Comparison of ENCODE assay signal across 8 cellular contexts in the genomic region with DNA sequence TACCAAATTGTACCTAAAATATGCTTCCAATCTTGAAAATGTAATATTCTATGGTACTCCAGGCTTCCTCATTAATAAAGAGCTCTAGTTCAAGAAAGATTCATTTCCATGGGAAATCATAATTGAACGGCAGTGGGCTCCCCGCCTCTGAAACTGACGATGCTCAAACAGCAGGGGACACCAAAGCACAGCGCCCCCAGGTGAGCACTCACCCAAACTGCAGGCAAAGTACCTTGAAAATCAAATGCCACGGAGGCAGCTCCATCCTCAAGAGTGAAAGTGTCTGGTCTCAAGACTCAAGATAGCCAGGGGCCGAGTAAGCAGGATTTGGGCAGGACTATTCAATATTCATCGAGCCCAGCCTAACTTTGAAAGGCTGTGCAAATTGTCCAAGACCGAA.
DNase-seq lines count a peak whose midpoint lies in the region; ATAC-seq and TF ChIP-seq lines count a peak whose summit lies in the region.

No MANE protein-coding gene starts in this region.

- TF ChIP-seq CTCF in cardiac muscle cell (IDR thresholded peaks at IDR 0.05; ENCODE audit: low read depth, low read length) (peak; percentile 35), fibroblast of the aortic adventitia (IDR thresholded peaks at IDR 0.05; ENCODE audit: insufficient read depth, low read length) (peak; percentile 34), suprapubic skin (IDR thresholded peaks at IDR 0.05) (no peak), transverse colon (IDR thresholded peaks at IDR 0.05) (peak in 2 of 5 experiments; percentile 20 to 23)

- WGBS in suprapubic skin, result 65% methylated on average over 8 of the region's 8 CpGs
- 49% methylated on average over 8 of the region's 8 CpGs; no CpG with 5 or more reads in 1 of the 2 donors for WGBS in transverse colon (ENCODE audit: low coverage in 1 of 2), 2 donors

- H3K27ac ChIP-seq in cardiac muscle cell (no peak overlapping the region), suprapubic skin (no peak overlapping the region), transverse colon (no peak overlapping the region)

- no peak overlapping the region for H3K4me3 Mint-ChIP-seq in activated CD4-positive, alpha-beta memory T cell treated with anti-CD3 and anti-CD28 coated beads for 36 hours

- H3K36me3 ChIP-seq in cardiac muscle cell, result no peaks in the 10 kb centered on the region
- no peaks in the 10 kb centered on the region for H3K36me3 ChIP-seq in suprapubic skin
- no peaks in the 10 kb centered on the region for H3K36me3 ChIP-seq in transverse colon

- TF ChIP-seq POLR2A in suprapubic skin (IDR thresholded peaks at IDR 0.05), result no peak
- TF ChIP-seq POLR2A in transverse colon (IDR thresholded peaks at IDR 0.05), result no peak

- ATAC-seq in left cardiac atrium, result no peak

- peaks cover 7% of the 10 kb centered on the region for H3K9me3 Mint-ChIP-seq in activated CD4-positive, alpha-beta memory T cell treated with anti-CD3 and anti-CD28 coated beads for 36 hours

- intact Hi-C loops in left cardiac atrium (cut with DNase I) (no loop called here), transverse colon (cut with DNase I; ENCODE audit: low total_unique reads) (no loop called here)
- intact Hi-C loops in activated CD4-positive, alpha-beta memory T cell treated with anti-CD3 and anti-CD28 coated beads for 36 hours (cut with micrococcal nuclease), result loop anchor here (2.0 kb wide), 1 partner anchor 198 kb away; no protein-coding TSS in a partner anchor

- H3K4me1 Mint-ChIP-seq in activated CD4-positive, alpha-beta memory T cell treated with anti-CD3 and anti-CD28 coated beads for 36 hours (ENCODE audit: low read depth), result no peaks in the 10 kb centered on the region

- H3K27ac Mint-ChIP-seq in activated CD4-positive, alpha-beta memory T cell treated with anti-CD3 and anti-CD28 coated beads for 36 hours, result no peak overlapping the region

- peaks cover 7% of the 10 kb centered on the region for H3K27me3 Mint-ChIP-seq in activated CD4-positive, alpha-beta memory T cell treated with anti-CD3 and anti-CD28 coated beads for 36 hours

- in situ Hi-C loops in transverse colon (cut with MboI; ENCODE audit: low pct_ligation_motif_present in 1 of 4, low pct_unique_long_range_greater_than_20kb in 1 of 4, low sequenced_read_pairs in 3 of 4), result no loop called here

- H3K9me3 ChIP-seq in cardiac muscle cell (ENCODE audit: low read depth) (no peaks in the 10 kb centered on the region), suprapubic skin (no peaks in the 10 kb centered on the region), transverse colon (no peaks in the 10 kb centered on the region)

- DNase-seq in cardiac muscle cell (ENCODE audit: low read depth in 1 of 2, low spot score in 1 of 2) (no peak), left cardiac atrium (no peak), fibroblast of the aortic adventitia (ENCODE audit: low read depth) (no peak), suprapubic skin (ENCODE audit: low spot score in 2 of 2) (peak; percentile 28 to 57), NCI-H2196 treated with DMSO at 0.1 percent for 48 hours (lab: John Stamatoyannopoulos, UW; ENCODE audit: unreplicated experiment) (no peak), HK-2 (ENCODE audit: unreplicated experiment) (no peak), transverse colon (no peak)
- peak; percentile 72 for DNase-seq in activated CD4-positive, alpha-beta memory T cell treated with anti-CD3 and anti-CD28 coated beads for 36 hours

- no peaks in the 10 kb centered on the region for H3K36me3 Mint-ChIP-seq in activated CD4-positive, alpha-beta memory T cell treated with anti-CD3 and anti-CD28 coated beads for 36 hours

- H3K4me3 ChIP-seq in cardiac muscle cell (no peak overlapping the region), fibroblast of the aortic adventitia (ENCODE audit: low read depth, low read length) (no peak overlapping the region), suprapubic skin (no peak overlapping the region), transverse colon (no peak overlapping the region)

- POLR2A ChIA-PET in activated CD4-positive, alpha-beta memory T cell treated with anti-CD3 and anti-CD28 coated beads for 36 hours (lab: Charles Lee), result no interaction called here

- peaks cover under 1% of the 10 kb centered on the region for H3K4me1 ChIP-seq in cardiac muscle cell (ENCODE audit: low read depth)
- peaks cover 11% of the 10 kb centered on the region for H3K4me1 ChIP-seq in suprapubic skin
- H3K4me1 ChIP-seq in transverse colon, result peaks cover 0 to 16% (median 2%) of the 10 kb centered on the region in 4 donors

- H3K27me3 ChIP-seq in cardiac muscle cell, result no peaks in the 10 kb centered on the region
- H3K27me3 ChIP-seq in suprapubic skin, result no peaks in the 10 kb centered on the region
- peaks cover 24% of the 10 kb centered on the region for H3K27me3 ChIP-seq in transverse colon

- CTCF ChIA-PET in activated CD4-positive, alpha-beta memory T cell treated with anti-CD3 and anti-CD28 coated beads for 36 hours (lab: Charles Lee), result interaction anchor here (0.6 to 2.9 kb wide), 10 partner anchors 19 to 311 kb away, joined by 3 to 30 read pairs (median 3); no protein-coding TSS in a partner anchor

- TF ChIP-seq EP300 in suprapubic skin (IDR thresholded peaks at IDR 0.05) (no peak), transverse colon (IDR thresholded peaks at IDR 0.05; ENCODE audit: low read depth) (no peak)

Comparison
In these comparisons a context has a peak if more than half of its experiments do, and no peak if none do; other contexts are left out.
1. DNase-seq: peak in activated CD4-positive, alpha-beta memory T cell treated with anti-CD3 and anti-CD28 coated beads for 36 hours (single experiment) and suprapubic skin (2 of 2); none in cardiac muscle cell (0 of 2), left cardiac atrium (single experiment), fibroblast of the aortic adventitia (single experiment), NCI-H2196 treated with DMSO at 0.1 percent for 48 hours (single experiment), HK-2 (single experiment) and transverse colon (single experiment).
2. CTCF ChIP-seq: peak in cardiac muscle cell (single experiment) and fibroblast of the aortic adventitia (single experiment); none in suprapubic skin (0 of 2).